ENCODE assay signal across 3 cellular contexts in genomic region chr10:2023687-2024086, GRCh38.
"Had no signal": no experiment of that assay in that cellular context is flagged by ENCODE, and none has a peak within 500 bp of the region (broad histone marks: within the 10 kb centered on the region; RNA-seq: fewer than 3 reads in every experiment).

No MANE protein-coding gene starts in this region.

- ATAC-seq: GM12878 had no signal

- H3K4me3 ChIP-seq: GM12878 had no signal

- DNase-seq: GDM1, GF-D8 had no signal
